26 cellular contexts compared by ENCODE assay signal in genomic region chr14:32584079-32584478, GRCh38.
"Had no signal": no experiment of that assay in that cellular context is flagged by ENCODE, and none has a peak within 500 bp of the region (broad histone marks: within the 10 kb centered on the region; RNA-seq: fewer than 3 reads in every experiment).

No MANE protein-coding gene starts in this region.

- ATAC-seq: activated T-helper 17 cell treated with anti-CD3 and anti-CD28 coated beads, Interleukin-2, amount 50 U/mL, for 72 hours had no signal

- H3K27ac ChIP-seq: brain microvascular endothelial cell, Peyer's patch, SK-N-MC, VCaP had no signal

- H3K27me3 ChIP-seq: brain microvascular endothelial cell, Peyer's patch had no signal

- DNase-seq: activated CD4-positive, alpha-beta memory T cell treated with anti-CD3 and anti-CD28 coated beads for 36 hours; activated CD4-positive, alpha-beta T cell treated with anti-CD3 and anti-CD28 coated beads, Interleukin-2, amount 10 ng/mL, durations not matched to agents 7 days and 5 days; activated CD4-positive, CD25-positive, alpha-beta regulatory T cell; activated CD8-positive, alpha-beta memory T cell treated with anti-CD3 and anti-CD28 coated beads for 24 hours; activated gamma-delta T cell treated with Interleukin-2 at 50 U/mL for 16 hours; activated naive CD4-positive, alpha-beta T cell treated with anti-CD3 and anti-CD28 coated beads, Interleukin-2, amount 10 ng/mL, durations not matched to agents 7 days and 5 days; activated naive CD8-positive, alpha-beta T cell treated with anti-CD3 and anti-CD28 coated beads for 36 hours; activated T-cell treated with anti-CD3 and anti-CD28 coated beads, Interleukin-2, amount 50 U/mL, for 48 hours; brain microvascular endothelial cell; caudate nucleus; Kasumi-1; KBM-7; NCI-H1048; NCI-H1417; NCI-H1930; NCI-H2227 treated with DMSO at 0.1 percent for 48 hours; NCI-H446 treated with DMSO at 0.1 percent for 48 hours; NCI-H526; NCI-H774; NK-92 treated with Interleukin-12 subunit alpha and Interleukin-12 subunit beta, amount 100 ng/mL, for 24 hours; OCI-M1; Peyer's patch; T-helper 1 cell had no signal

- H3K36me3 ChIP-seq: brain microvascular endothelial cell, Peyer's patch had no signal

- H3K9me3 ChIP-seq: Peyer's patch had no signal

- H3K4me3 ChIP-seq: Peyer's patch, SK-N-MC had no signal

- H3K4me1 ChIP-seq: Peyer's patch had no signal
